In the genomic region with DNA sequence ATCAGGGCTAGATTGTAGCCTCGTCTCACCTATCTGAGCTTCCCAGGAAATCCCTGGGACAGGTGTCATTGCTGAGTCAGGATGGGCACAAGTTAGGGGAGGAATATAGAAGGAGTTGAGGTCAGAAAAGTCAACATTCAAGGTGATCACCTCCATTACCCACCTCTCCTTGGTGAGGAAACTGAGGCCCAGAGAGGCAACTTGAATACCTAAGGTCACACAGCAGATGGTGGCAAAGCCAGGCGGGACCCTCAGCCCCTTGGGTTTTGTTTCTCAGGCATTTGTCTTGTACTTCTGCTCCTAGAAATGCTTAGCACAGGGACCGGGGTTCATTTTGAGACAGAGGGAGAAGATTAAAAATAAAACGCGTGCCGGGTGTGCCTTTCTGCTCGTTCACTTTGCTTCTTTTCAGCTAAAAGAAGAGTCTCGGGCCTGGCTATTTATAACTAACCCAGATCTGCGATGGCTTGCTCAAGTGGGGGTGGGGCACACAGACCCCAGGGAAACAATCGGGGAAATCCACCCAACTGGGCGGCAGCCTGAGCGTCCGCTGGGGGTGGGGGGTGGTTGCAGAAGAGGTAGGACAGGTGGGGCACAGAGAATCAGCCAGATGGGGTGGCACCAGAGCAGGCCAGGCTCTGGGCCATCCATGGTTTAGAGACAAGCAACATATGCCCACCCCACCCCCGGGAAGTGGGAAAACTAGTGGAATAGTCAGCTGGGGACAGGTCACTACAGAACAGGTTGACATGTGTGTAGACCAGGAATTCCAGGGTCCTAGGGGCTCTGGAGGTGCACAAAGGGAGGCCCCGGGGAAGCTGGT, we compare ENCODE assay signal across 12 cellular contexts. TPM values are rescaled to one million over a fixed set of nuclear protein-coding genes. Genes with fewer than 3 reads are reported as not detected.
DNase-seq lines count a peak whose midpoint lies in the region; ATAC-seq and TF ChIP-seq lines count a peak whose summit lies in the region.
"Had no signal": no experiment of that assay in that cellular context is flagged by ENCODE, and none has a peak within 500 bp of the region (broad histone marks: within the 10 kb centered on the region; RNA-seq: fewer than 3 reads in every experiment).

No MANE protein-coding gene starts in this region.

- TF ChIP-seq EP300 in transverse colon (IDR thresholded peaks at IDR 0.05; ENCODE audit: low read depth), result no peak

- in situ Hi-C loops in transverse colon (cut with MboI; ENCODE audit: low pct_ligation_motif_present in 1 of 4, low pct_unique_long_range_greater_than_20kb in 1 of 4, low sequenced_read_pairs in 3 of 4), result no loop called here

- no peak for TF ChIP-seq CTCF in lower lobe of right lung (IDR thresholded peaks at IDR 0.05)
- TF ChIP-seq CTCF in transverse colon (IDR thresholded peaks at IDR 0.05), result no peak

- H3K4me3 ChIP-seq in lower lobe of right lung (no peak overlapping the region), transverse colon (no peak overlapping the region)
- H3K4me3 ChIP-seq: hepatocyte had no signal

- H3K36me3 ChIP-seq in lower lobe of right lung, result no peaks in the 10 kb centered on the region
- H3K36me3 ChIP-seq in transverse colon, result no peaks in the 10 kb centered on the region

- no peak for TF ChIP-seq POLR2A in transverse colon (IDR thresholded peaks at IDR 0.05)

- 77 to 82% methylated on average over 7 to 15 of the region's 15 CpGs for WGBS in transverse colon (ENCODE audit: low coverage in 1 of 2), 2 donors

- no peak overlapping the region for H3K27ac ChIP-seq in lower lobe of right lung
- H3K27ac ChIP-seq in transverse colon, result no peak overlapping the region
- H3K27ac ChIP-seq: hepatocyte had no signal

- intact Hi-C loops in lower lobe of right lung (cut with DNase I) (no loop called here), transverse colon (cut with DNase I; ENCODE audit: low total_unique reads) (no loop called here)

- DNase-seq in activated naive CD4-positive, alpha-beta T cell treated with anti-CD3 and anti-CD28 coated beads, Interleukin-2, amount 50 U/mL, for 16 hours, result peak; percentile 7
- DNase-seq in activated naive CD4-positive, alpha-beta T cell treated with Interleukin-2 at 50 U/mL for 16 hours, result no peak
- DNase-seq in activated T-cell treated with anti-CD3 and anti-CD28 coated beads, Interleukin-2, amount 50 U/mL, for 48 hours, result peak; percentile 3 to 11
- peak; percentile 17 for DNase-seq in lower lobe of right lung
- peak; percentile 2 for DNase-seq in transverse colon
- no peak for DNase-seq in hepatic stellate cell (ENCODE audit: low spot score)
- no peak for DNase-seq in nucleus accumbens (lab: John Stamatoyannopoulos, UW)
- DNase-seq: Calu3, NCI-H1436 treated with DMSO at 0.1 percent for 48 hours had no signal

- H3K4me1 ChIP-seq in lower lobe of right lung (peaks cover 16% of the 10 kb centered on the region), transverse colon (peaks cover 5 to 16% (median 15%) of the 10 kb centered on the region in 4 donors)

- ATAC-seq in lower lobe of right lung (no peak), GM19328 (IDR thresholded peaks at IDR 0.05; ENCODE audit: unreplicated experiment) (no peak)
- ATAC-seq: esophagus mucosa had no signal

- H3K27me3 ChIP-seq in lower lobe of right lung (ENCODE audit: low read depth), result peaks cover 9% of the 10 kb centered on the region
- H3K27me3 ChIP-seq in transverse colon, result peaks cover 10% of the 10 kb centered on the region
- H3K27me3 ChIP-seq: hepatocyte had no signal

- H3K9me3 ChIP-seq in lower lobe of right lung, result no peaks in the 10 kb centered on the region
- H3K9me3 ChIP-seq in transverse colon, result no peaks in the 10 kb centered on the region

RNA-seq across cellular contexts. Expression of a gene that starts 3.9 kb away (rescaled TPM):
- total RNA-seq in lower lobe of right lung (2.4 TPM), transverse colon (10 to 100 TPM in 2 of 4 donors, 1 to 10 TPM in 2; 2.7 to 14.7 (median 7.8) TPM)

Comparison
In these comparisons a context has a peak if more than half of its experiments do, and no peak if none do; other contexts are left out.
1. DNase-seq: peak in activated naive CD4-positive, alpha-beta T cell treated with anti-CD3 and anti-CD28 coated beads, Interleukin-2, amount 50 U/mL, for 16 hours (single experiment), activated T-cell treated with anti-CD3 and anti-CD28 coated beads, Interleukin-2, amount 50 U/mL, for 48 hours (2 of 2), lower lobe of right lung (single experiment) and transverse colon (single experiment); none in activated naive CD4-positive, alpha-beta T cell treated with Interleukin-2 at 50 U/mL for 16 hours (single experiment), hepatic stellate cell (single experiment) and nucleus accumbens (0 of 56).